8 cellular contexts compared by ENCODE assay signal in genomic region chr11:85685820-85686459, GRCh38. TPM values are rescaled to one million over a fixed set of nuclear protein-coding genes. Genes with fewer than 3 reads are reported as not detected.
DNase-seq lines count a peak whose midpoint lies in the region; ATAC-seq, FAIRE-seq and TF ChIP-seq lines count a peak whose summit lies in the region.

TSS of gene CCDC89 (minus strand) at chr11:85686195. CDS start at chr11:85686130, 65 bp downstream.

- H3K27me3 Mint-ChIP-seq in activated CD8-positive, alpha-beta T cell treated with anti-CD3 and anti-CD28 coated beads, Interleukin-2, amount 10 ng/mL, durations not matched to agents 7 days and 5 days (ENCODE audit: low read depth), result peaks cover 2% of the 10 kb centered on the region

- no peaks in the 10 kb centered on the region for H3K9me3 Mint-ChIP-seq in activated CD8-positive, alpha-beta T cell treated with anti-CD3 and anti-CD28 coated beads, Interleukin-2, amount 10 ng/mL, durations not matched to agents 7 days and 5 days (ENCODE audit: insufficient read depth)

- peaks cover 0 to 9% of the 10 kb centered on the region in 2 experiments; a peak in 1 of 5 replicates for H3K4me1 ChIP-seq in K562 (replicated peaks in 1 of 2; ENCODE audit: control insufficient read depth in 2 of 2, insufficient read depth in 2 of 2, low read length in 2 of 2)

- no peaks in the 10 kb centered on the region for H3K79me2 ChIP-seq in K562 (ENCODE audit: control insufficient read depth, insufficient read depth, low read length)

- TF ChIP-seq RAD21 in K562 (CRISPR knock-in tag; conservative IDR thresholded peaks at IDR 0.05 in 1 of 2, IDR thresholded peaks at IDR 0.05 in 1 of 2), result no peak

- BruUV-seq in K562 (replicated peaks; lab: Mats Ljungman, UMichigan), result no TSS peak

- H3K9ac ChIP-seq in K562 (ENCODE audit: insufficient read depth in 1 of 2, low read depth in 2 of 2, low read length in 2 of 2), result peak within 1 kb of the TSS in 1 of 2 experiments; percentile 67; a peak in 1 of 4 replicates

- TF ChIP-seq CTCF in AG09309 (IDR thresholded peaks at IDR 0.05; ENCODE audit: control insufficient read depth, insufficient read depth, low read depth, low read length, missing control alignments) (no peak), K562 (IDR thresholded peaks at IDR 0.05 in 2 of 3, conservative IDR thresholded peaks at IDR 0.05 in 1 of 3; ENCODE audit: insufficient read depth in 2 of 3, low read depth in 1 of 3, low read length in 3 of 3) (no peak)

- H3K4me3 ChIP-seq in AG09309 (ENCODE audit: control insufficient read depth, low read depth, low read length), result peak within 1 kb of the TSS; percentile 22
- no peak within 1 kb of the TSS for H3K4me3 ChIP-seq in K562

- ATAC-seq in K562 (peak; percentile 58), HG03469 (IDR thresholded peaks at IDR 0.05; ENCODE audit: unreplicated experiment) (no peak), GM18873 (IDR thresholded peaks at IDR 0.05; ENCODE audit: low FRiP score, unreplicated experiment) (no peak)
- no peak for ATAC-seq in activated CD8-positive, alpha-beta T cell treated with anti-CD3 and anti-CD28 coated beads, Interleukin-2, amount 10 ng/mL, durations not matched to agents 7 days and 5 days

- intact Hi-C loops in K562 (cut with micrococcal nuclease), result no loop called here

- no peak within 1 kb of the TSS for H3K27ac Mint-ChIP-seq in activated CD8-positive, alpha-beta T cell treated with anti-CD3 and anti-CD28 coated beads, Interleukin-2, amount 10 ng/mL, durations not matched to agents 7 days and 5 days

- no peaks in the 10 kb centered on the region for H3K9me1 ChIP-seq in K562 (ENCODE audit: control insufficient read depth, insufficient read depth, low read length)

- H3K27ac ChIP-seq in K562 (ENCODE audit: extremely low read depth, low read depth, low read length), result no peak within 1 kb of the TSS

- H2AFZ ChIP-seq in K562 (ENCODE audit: low read depth, low read length), result peak within 1 kb of the TSS; percentile 57

- no peak within 1 kb of the TSS for H3K4me3 Mint-ChIP-seq in activated CD8-positive, alpha-beta T cell treated with anti-CD3 and anti-CD28 coated beads, Interleukin-2, amount 10 ng/mL, durations not matched to agents 7 days and 5 days

- no peak for TF ChIP-seq POLR2A in K562 (conservative IDR thresholded peaks at IDR 0.05)

- DNase-seq in AG09309 (ENCODE audit: low read depth) (peak; percentile 73), NCI-H1417 treated with DMSO at 0.1 percent for 48 hours (lab: John Stamatoyannopoulos, UW) (peak; percentile 58), K562 (ENCODE audit: extremely low read depth in 1 of 4, low spot score in 3 of 4) (peak in 2 of 4 experiments; percentile 18 to 32), iris pigment epithelial cell (ENCODE audit: low read depth) (peak; percentile 94), stromal cell of bone marrow (ENCODE audit: low read depth) (peak; percentile 99)
- DNase-seq in activated CD8-positive, alpha-beta T cell treated with anti-CD3 and anti-CD28 coated beads, Interleukin-2, amount 10 ng/mL, durations not matched to agents 7 days and 5 days, result no peak

- no peak for FAIRE-seq in K562 (lab: Jason Lieb, UNC)

- TF ChIP-seq EP300 in K562 (IDR thresholded peaks at IDR 0.05; ENCODE audit: low read length), result no peak

- CTCF ChIA-PET in K562 (lab: Yijun Ruan, JAX; ENCODE audit: low intra/inter-chr PET ratio), result no interaction called here
- CTCF ChIA-PET in activated CD8-positive, alpha-beta T cell treated with anti-CD3 and anti-CD28 coated beads, Interleukin-2, amount 10 ng/mL, durations not matched to agents 7 days and 5 days (lab: Charles Lee), result interaction anchor here (1.3 to 3.6 kb wide), 3 partner anchors 10 to 139 kb away, joined by 3 to 14 read pairs (median 6); no protein-coding TSS in a partner anchor

- in situ Hi-C loops in K562 (cut with MboI), result no loop called here

- WGBS in K562 (ENCODE audit: insufficient coverage, low coverage, missing lambda C conversion rate), result under 1% methylated on average over 13 of the region's 13 CpGs

- H3K9me3 ChIP-seq in K562 (replicated peaks; ENCODE audit: control insufficient read depth, insufficient read depth, low read depth, low read length), result no peaks in the 10 kb centered on the region

- peaks cover 28% of the 10 kb centered on the region for H3K4me1 Mint-ChIP-seq in activated CD8-positive, alpha-beta T cell treated with anti-CD3 and anti-CD28 coated beads, Interleukin-2, amount 10 ng/mL, durations not matched to agents 7 days and 5 days (ENCODE audit: low read depth)

- H3K4me2 ChIP-seq in K562 (ENCODE audit: insufficient read depth, low read length), result 0 out of 2 replicates have a peak within 1 kb of the TSS, but pooled peaks have one; percentile 1

- POLR2A ChIA-PET in K562 (lab: Yijun Ruan, JAX), result interaction anchor here (0.5 to 1.2 kb wide), 6 partner anchors 10 to 958 kb away, joined by 3 to 5 read pairs (median 4); partner anchors contain the start of genes TMEM126A and TMEM126B
- POLR2A ChIA-PET in activated CD8-positive, alpha-beta T cell treated with anti-CD3 and anti-CD28 coated beads, Interleukin-2, amount 10 ng/mL, durations not matched to agents 7 days and 5 days (lab: Charles Lee), result interaction anchor here (1.1 to 2.2 kb wide), 3 partner anchors 11 to 169 kb away, joined by 3 to 4 read pairs (median 3); partner anchors contain the start of gene CCDC83

- no peaks in the 10 kb centered on the region for H3K36me3 ChIP-seq in K562 (ENCODE audit: control insufficient read depth, insufficient read depth, low read length)

- H3K27me3 ChIP-seq in K562 (ENCODE audit: control insufficient read depth in 2 of 2, insufficient read depth in 2 of 2, low read length in 2 of 2), result peaks cover 5 to 23% of the 10 kb centered on the region in 2 experiments; a peak in 4 of 5 replicates

- peaks cover 2% of the 10 kb centered on the region for H3K36me3 Mint-ChIP-seq in activated CD8-positive, alpha-beta T cell treated with anti-CD3 and anti-CD28 coated beads, Interleukin-2, amount 10 ng/mL, durations not matched to agents 7 days and 5 days (ENCODE audit: low read depth)

- no peaks in the 10 kb centered on the region for H4K20me1 ChIP-seq in K562 (replicated peaks; ENCODE audit: control insufficient read depth, insufficient read depth, low read length)

TF ChIP-seq in K562, 482 proteins besides CTCF, POLR2A, EP300 and RAD21:
- TF ChIP-seq NFIC (IDR thresholded peaks at IDR 0.05) (peak; percentile 70), ZNF668 (CRISPR knock-in tag; IDR thresholded peaks at IDR 0.05) (no peak), SRF (CRISPR knock-in tag; IDR thresholded peaks at IDR 0.05) (no peak), ZNF354B (CRISPR knock-in tag; IDR thresholded peaks at IDR 0.05) (no peak)
- TF ChIP-seq, protein P1, sequence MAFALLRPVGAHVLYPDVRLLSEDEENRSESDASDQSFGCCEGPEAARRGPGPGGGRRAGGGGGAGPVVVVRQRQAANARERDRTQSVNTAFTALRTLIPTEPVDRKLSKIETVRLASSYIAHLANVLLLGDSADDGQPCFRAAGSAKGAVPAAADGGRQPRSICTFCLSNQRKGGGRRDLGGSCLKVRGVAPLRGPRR (CRISPR knock-in tag; IDR thresholded peaks at IDR 0.05), result no peak

RNA-seq across cellular contexts. Expression of gene CCDC89, which starts in this region (rescaled TPM):
- total RNA-seq in K562 (2011; cell fraction: chromatin; rRNA removed; ENCODE audit: low replicate concordance), result not detected in 2 replicates
- total RNA-seq in K562 (2011; cell fraction: nucleolus; rRNA removed), result not detected in 2 replicates
- not detected in 2 replicates for total RNA-seq in K562 (2011; cell fraction: nucleoplasm; rRNA removed)
- total RNA-seq in K562 (2014; rRNA removed), result 0.09 and 0.12 TPM in 2 replicates
- total RNA-seq in K562 (2014; rRNA removed; fragmentation: Illumina TruSeq; extraction: Trizol), result not detected in 2 replicates
- total RNA-seq in K562 (2015; rRNA removed; fragmentation: Illumina TruSeq; extraction: Trizol), result not detected in 2 replicates
- not detected in 2 replicates for total RNA-seq in K562 (2021)
- not detected in 2 replicates for polyA plus RNA-seq in K562 (2011; rRNA removed)
- not detected in 2 replicates for polyA plus RNA-seq in K562 (2011; cell fraction: cytosol; rRNA removed)
- polyA plus RNA-seq in K562 (2011; cell fraction: nucleus; rRNA removed), result 0.09 TPM in 1 of 2 replicates, not detected in the other
- polyA plus RNA-seq in K562 (2012), result not detected in 2 replicates
- not detected in 2 replicates for polyA plus RNA-seq in K562 (2014; fragmentation: Illumina TruSeq; extraction: Trizol)
- polyA plus RNA-seq in K562 (2014; fragmentation: Nextera tagmentation; extraction: Ambion mirVana), result not detected
- polyA plus RNA-seq in K562 (2014; rRNA removed), result 0.07 TPM in 1 of 2 replicates, not detected in the other
- not detected in 2 replicates for polyA minus RNA-seq in K562 (2011; rRNA and poly(A)+ RNA removed)
- not detected in 2 replicates for polyA minus RNA-seq in K562 (2011; cell fraction: cytosol; rRNA and poly(A)+ RNA removed)
- not detected in 2 replicates for polyA minus RNA-seq in K562 (2011; cell fraction: nucleus; rRNA and poly(A)+ RNA removed)
- total RNA-seq in activated CD8-positive, alpha-beta T cell treated with anti-CD3 and anti-CD28 coated beads, Interleukin-2, amount 10 ng/mL, durations not matched to agents 7 days and 5 days, result under 1 TPM; 0.23 to 0.63 TPM

Comparison
In these comparisons a context has a peak if more than half of its experiments do, and no peak if none do; other contexts are left out.
1. Peak in ATAC-seq and H3K4me2 ChIP-seq in K562; RNA of the gene not detected or under 1 TPM.